Comparison of ENCODE assay signal across 16 cellular contexts in the genomic region with DNA sequence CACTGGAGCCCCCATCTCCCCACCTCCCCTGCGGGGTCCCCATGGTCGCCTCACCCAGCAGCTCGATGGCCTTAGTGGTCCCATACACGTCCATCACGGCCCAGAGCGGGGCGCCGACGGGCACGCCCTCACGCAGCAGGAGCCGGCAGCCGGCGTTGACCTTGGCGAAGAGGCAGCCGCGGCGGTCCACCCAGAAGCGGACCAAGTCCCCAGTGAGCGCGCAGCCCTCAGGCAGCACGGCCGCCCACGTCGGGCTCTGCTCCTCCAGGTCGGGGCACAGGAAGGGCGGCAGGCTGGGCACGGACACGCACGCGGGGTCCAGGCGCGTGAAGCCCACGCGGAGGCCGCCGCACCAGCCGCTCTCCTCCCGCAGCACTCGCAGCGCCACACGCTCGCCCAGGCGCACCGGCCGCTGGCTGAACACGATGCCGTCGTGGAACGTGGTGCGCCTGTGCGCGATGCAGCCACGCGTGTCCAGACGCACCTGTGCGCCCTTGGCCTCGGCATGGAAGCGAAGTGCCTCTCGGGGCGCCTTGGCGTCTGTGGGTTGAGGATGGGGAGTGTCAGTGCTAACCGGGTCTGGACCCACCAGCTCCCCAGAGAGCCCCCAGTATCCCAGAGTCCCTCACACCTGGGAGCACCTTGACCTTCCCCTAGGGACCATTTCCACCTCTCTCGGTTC. TPM values are rescaled to one million over a fixed set of nuclear protein-coding genes. Genes with fewer than 3 reads are reported as not detected.
"Had no signal": no experiment of that assay in that cellular context is flagged by ENCODE, and none has a peak within 500 bp of the region (broad histone marks: within the 10 kb centered on the region; RNA-seq: fewer than 3 reads in every experiment).

No MANE protein-coding gene starts in this region.

- H3K36me3 ChIP-seq: ascending aorta, gastrocnemius medialis, heart right ventricle, left lung, sigmoid colon, upper lobe of left lung had no signal

- H3K9ac ChIP-seq: SK-N-SH had no signal

- H3K27ac ChIP-seq: ascending aorta, gastrocnemius medialis, left lung, sigmoid colon had no signal

- H3K4me1 ChIP-seq: ascending aorta had no signal

- H3K4me2 ChIP-seq: SK-N-SH had no signal

- H3K9me3 ChIP-seq: ascending aorta, gastrocnemius medialis, left lung, sigmoid colon, SK-N-SH, upper lobe of left lung had no signal

- H3K27me3 ChIP-seq: ascending aorta, upper lobe of left lung had no signal

- ATAC-seq: gastrocnemius medialis, left lung had no signal

- H3K4me3 ChIP-seq: ascending aorta, gastrocnemius medialis, heart right ventricle, left lung, sigmoid colon, upper lobe of left lung had no signal

- DNase-seq: activated CD4-positive, alpha-beta T cell treated with anti-CD3 and anti-CD28 coated beads for 4 hours; activated naive CD4-positive, alpha-beta T cell; activated T-cell treated with anti-CD3 and anti-CD28 coated beads, Interleukin-2, amount 50 U/mL, for 1 hour; gastrocnemius medialis; heart right ventricle; islet precursor cell; left lung; midbrain; naive B cell; sigmoid colon; SK-N-SH; stimulated activated CD4-positive, alpha-beta T cell treated with anti-CD3 and anti-CD28 coated beads, Interleukin-12 subunit alpha, Interleukin-12 subunit beta, amount 100 ng/mL, for 4 hours; stimulated activated naive CD4-positive, alpha-beta T cell treated with Interleukin-2 at 50 U/mL for 16 hours had no signal

RNA-seq across cellular contexts. Expression of gene NEURL3, which starts 4.6 kb away (rescaled TPM):
- total RNA-seq: ascending aorta, fibroblast of lung, gastrocnemius medialis had no signal
- polyA plus RNA-seq: fibroblast of lung had no signal
